Comparison of ENCODE assay signal across 30 cellular contexts in genomic region chr4:98646422-98646821, GRCh38.
"Had no signal": no experiment of that assay in that cellular context is flagged by ENCODE, and none has a peak within 500 bp of the region (broad histone marks: within the 10 kb centered on the region; RNA-seq: fewer than 3 reads in every experiment).

No MANE protein-coding gene starts in this region.

- H3K27ac Mint-ChIP-seq: activated CD4-positive, alpha-beta T cell treated with anti-CD3 and anti-CD28 coated beads for 36 hours; activated CD8-positive, alpha-beta memory T cell treated with anti-CD3 and anti-CD28 coated beads, Interleukin-2, amount 10 ng/mL, durations not matched to agents 7 days and 5 days; activated CD8-positive, alpha-beta T cell treated with anti-CD3 and anti-CD28 coated beads, Interleukin-2, amount 10 ng/mL, durations not matched to agents 7 days and 5 days; activated naive CD4-positive, alpha-beta T cell treated with anti-CD3 and anti-CD28 coated beads for 36 hours; activated naive CD8-positive, alpha-beta T cell treated with anti-CD3 and anti-CD28 coated beads for 36 hours; dendritic cell treated with granulocyte-macrophage colony-stimulating factor and Interleukin-4, amounts not matched to agents 40 ng/mL and 50 ng/mL, for 4 days; stimulated activated effector memory CD8-positive, alpha-beta T cell treated with anti-CD3 and anti-CD28 coated beads, Interleukin-12 subunit alpha, Interleukin-12 subunit beta, amount 100 ng/mL, for 72 hours; T-helper 2 cell treated with Interferon-gamma antibody and Interleukin-4, amounts not matched to agents 5 μg/mL and 100 μg/mL, for 36 hours had no signal

- H3K36me3 ChIP-seq: adrenal gland, ascending aorta, brain microvascular endothelial cell, esophagus muscularis mucosa, heart right ventricle, left ventricle myocardium inferior, neutrophil, ovary, prostate gland, sigmoid colon, transverse colon had no signal

- H3K4me3 Mint-ChIP-seq: activated CD4-positive, alpha-beta T cell treated with anti-CD3 and anti-CD28 coated beads for 36 hours; activated CD8-positive, alpha-beta memory T cell treated with anti-CD3 and anti-CD28 coated beads, Interleukin-2, amount 10 ng/mL, durations not matched to agents 7 days and 5 days; activated CD8-positive, alpha-beta T cell treated with anti-CD3 and anti-CD28 coated beads, Interleukin-2, amount 10 ng/mL, durations not matched to agents 7 days and 5 days; activated naive CD4-positive, alpha-beta T cell treated with anti-CD3 and anti-CD28 coated beads for 36 hours; activated naive CD8-positive, alpha-beta T cell treated with anti-CD3 and anti-CD28 coated beads for 36 hours; dendritic cell treated with granulocyte-macrophage colony-stimulating factor and Interleukin-4, amounts not matched to agents 40 ng/mL and 50 ng/mL, for 4 days; nephron; stimulated activated effector memory CD8-positive, alpha-beta T cell treated with anti-CD3 and anti-CD28 coated beads, Interleukin-12 subunit alpha, Interleukin-12 subunit beta, amount 100 ng/mL, for 72 hours; stimulated activated naive CD8-positive, alpha-beta T cell treated with anti-CD3 and anti-CD28 coated beads, Interleukin-15, Interleukin-2, amounts not matched to agents 100 ng/mL and 50 ng/mL, for 24 hours; T-helper 2 cell treated with Interferon-gamma antibody and Interleukin-4, amounts not matched to agents 5 μg/mL and 100 μg/mL, for 36 hours had no signal

- H3K9me3 ChIP-seq: adrenal gland, ascending aorta, esophagus muscularis mucosa, heart right ventricle, left ventricle myocardium inferior, neutrophil, ovary, prostate gland, sigmoid colon, transverse colon had no signal

- ATAC-seq: activated CD4-positive, alpha-beta T cell treated with anti-CD3 and anti-CD28 coated beads for 36 hours; activated CD8-positive, alpha-beta memory T cell treated with anti-CD3 and anti-CD28 coated beads, Interleukin-2, amount 10 ng/mL, durations not matched to agents 7 days and 5 days; activated CD8-positive, alpha-beta T cell treated with anti-CD3 and anti-CD28 coated beads, Interleukin-2, amount 10 ng/mL, durations not matched to agents 7 days and 5 days; foreskin keratinocyte; heart right ventricle; stimulated activated effector memory CD8-positive, alpha-beta T cell treated with anti-CD3 and anti-CD28 coated beads, Interleukin-12 subunit alpha, Interleukin-12 subunit beta, amount 100 ng/mL, for 72 hours had no signal

- H3K27me3 ChIP-seq: adrenal gland, ascending aorta, brain microvascular endothelial cell, esophagus muscularis mucosa, foreskin keratinocyte, heart right ventricle, neutrophil, ovary, sigmoid colon, transverse colon had no signal

- H3K36me3 Mint-ChIP-seq: stimulated activated effector memory CD8-positive, alpha-beta T cell treated with anti-CD3 and anti-CD28 coated beads, Interleukin-12 subunit alpha, Interleukin-12 subunit beta, amount 100 ng/mL, for 72 hours had no signal

- FAIRE-seq: small intestine had no signal

- H3K4me3 ChIP-seq: adrenal gland, ascending aorta, esophagus muscularis mucosa, heart right ventricle, left ventricle myocardium inferior, lung, ovary, prostate gland, sigmoid colon, transverse colon had no signal

- H3K9me3 Mint-ChIP-seq: activated naive CD4-positive, alpha-beta T cell treated with anti-CD3 and anti-CD28 coated beads for 36 hours; dendritic cell treated with granulocyte-macrophage colony-stimulating factor and Interleukin-4, amounts not matched to agents 40 ng/mL and 50 ng/mL, for 4 days; stimulated activated effector memory CD8-positive, alpha-beta T cell treated with anti-CD3 and anti-CD28 coated beads, Interleukin-12 subunit alpha, Interleukin-12 subunit beta, amount 100 ng/mL, for 72 hours; stimulated activated naive CD8-positive, alpha-beta T cell treated with anti-CD3 and anti-CD28 coated beads, Interleukin-15, Interleukin-2, amounts not matched to agents 100 ng/mL and 50 ng/mL, for 24 hours had no signal

- DNase-seq: activated CD4-positive, alpha-beta T cell treated with anti-CD3 and anti-CD28 coated beads for 36 hours; activated CD4-positive, CD25-positive, alpha-beta regulatory T cell; activated CD8-positive, alpha-beta memory T cell treated with anti-CD3 and anti-CD28 coated beads, Interleukin-2, amount 10 ng/mL, durations not matched to agents 7 days and 5 days; activated CD8-positive, alpha-beta T cell treated with anti-CD3 and anti-CD28 coated beads, Interleukin-2, amount 10 ng/mL, durations not matched to agents 7 days and 5 days; activated effector memory CD4-positive, alpha-beta T cell treated with anti-CD3 and anti-CD28 coated beads, Interleukin-2, amount 50 U/mL, for 16 hours; activated naive CD4-positive, alpha-beta T cell treated with anti-CD3 and anti-CD28 coated beads for 36 hours; activated naive CD8-positive, alpha-beta T cell treated with anti-CD3 and anti-CD28 coated beads for 36 hours; adrenal gland; brain microvascular endothelial cell; effector CD4-positive, alpha-beta T cell; foreskin keratinocyte; heart right ventricle; kidney glomerular epithelial cell; left ventricle myocardium inferior; ovary; sigmoid colon; small intestine; stimulated activated CD4-positive, alpha-beta T cell treated with anti-CD3 and anti-CD28 coated beads, Interleukin-4, amount 100 ng/mL, for 24 hours; T-helper 1 cell; transverse colon had no signal

- H3K27ac ChIP-seq: adrenal gland, ascending aorta, brain microvascular endothelial cell, esophagus muscularis mucosa, foreskin keratinocyte, heart right ventricle, left ventricle myocardium inferior, neutrophil, ovary, prostate gland, sigmoid colon, transverse colon had no signal

- H3K27me3 Mint-ChIP-seq: activated CD4-positive, alpha-beta T cell treated with anti-CD3 and anti-CD28 coated beads for 36 hours; activated CD8-positive, alpha-beta memory T cell treated with anti-CD3 and anti-CD28 coated beads, Interleukin-2, amount 10 ng/mL, durations not matched to agents 7 days and 5 days; activated naive CD8-positive, alpha-beta T cell treated with anti-CD3 and anti-CD28 coated beads for 36 hours; dendritic cell treated with granulocyte-macrophage colony-stimulating factor and Interleukin-4, amounts not matched to agents 40 ng/mL and 50 ng/mL, for 4 days; stimulated activated naive CD8-positive, alpha-beta T cell treated with anti-CD3 and anti-CD28 coated beads, Interleukin-15, Interleukin-2, amounts not matched to agents 100 ng/mL and 50 ng/mL, for 24 hours had no signal

- H3K4me1 ChIP-seq: adrenal gland, left ventricle myocardium inferior, prostate gland had no signal
